In the genomic region with DNA sequence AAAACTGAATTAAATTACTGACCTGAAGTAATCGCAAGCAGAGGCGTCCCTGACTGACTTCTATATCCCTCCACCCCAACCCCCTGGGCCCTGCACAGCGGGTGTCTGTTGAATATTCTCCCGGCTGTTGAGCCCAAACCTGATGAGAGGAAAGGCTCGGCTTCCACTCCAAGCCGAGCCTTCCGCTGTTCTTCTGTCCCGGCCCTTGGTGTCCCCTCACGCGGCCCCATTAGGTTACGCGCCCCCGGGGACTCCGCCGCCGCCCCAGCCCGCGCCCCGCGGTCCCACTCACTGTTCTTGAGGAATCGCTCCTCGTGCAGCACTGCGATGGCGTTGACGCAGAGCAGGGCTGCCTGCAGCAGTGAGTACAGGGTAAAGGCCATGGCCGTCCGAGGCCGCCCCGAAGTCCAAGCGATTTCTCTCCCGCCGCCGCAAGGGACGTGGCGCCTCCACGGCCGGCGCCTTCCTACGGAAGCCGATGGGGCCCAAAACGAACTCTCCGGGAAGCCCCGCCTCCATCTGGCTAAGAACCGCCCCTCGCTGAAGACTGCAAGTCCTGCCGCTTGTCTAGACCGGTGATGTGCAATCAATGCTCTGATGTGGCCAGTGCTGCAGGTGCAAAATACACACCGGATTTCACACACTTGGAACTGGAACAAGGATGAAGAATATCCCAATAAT, we compare ENCODE assay signal across 8 cellular contexts. TPM values are rescaled to one million over a fixed set of nuclear protein-coding genes. Genes with fewer than 3 reads are reported as not detected.
DNase-seq lines count a peak whose midpoint lies in the region; ATAC-seq lines count a peak whose summit lies in the region.

A gene with protein sequence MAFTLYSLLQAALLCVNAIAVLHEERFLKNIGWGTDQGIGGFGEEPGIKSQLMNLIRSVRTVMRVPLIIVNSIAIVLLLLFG (minus strand): TSS at position 470 of the 681 bp plus-strand sequence. CDS start 87 bp downstream, at position 383.

- H3K4me3 Mint-ChIP-seq in activated CD4-positive, alpha-beta memory T cell treated with anti-CD3 and anti-CD28 coated beads, Interleukin-2, amount 10 ng/mL, durations not matched to agents 7 days and 5 days, result no peak within 1 kb of the TSS

- ATAC-seq in GM19395 (IDR thresholded peaks at IDR 0.05; ENCODE audit: unreplicated experiment) (peak; percentile 84), HG03565 (IDR thresholded peaks at IDR 0.05; ENCODE audit: unreplicated experiment) (peak; percentile 80)

- CTCF ChIA-PET in activated CD4-positive, alpha-beta memory T cell treated with anti-CD3 and anti-CD28 coated beads, Interleukin-2, amount 10 ng/mL, durations not matched to agents 7 days and 5 days (lab: Charles Lee), result no interaction called here

- peaks cover 2% of the 10 kb centered on the region for H3K4me1 Mint-ChIP-seq in activated CD4-positive, alpha-beta memory T cell treated with anti-CD3 and anti-CD28 coated beads, Interleukin-2, amount 10 ng/mL, durations not matched to agents 7 days and 5 days

- H3K36me3 Mint-ChIP-seq in activated CD4-positive, alpha-beta memory T cell treated with anti-CD3 and anti-CD28 coated beads, Interleukin-2, amount 10 ng/mL, durations not matched to agents 7 days and 5 days (ENCODE audit: low read depth), result no peaks in the 10 kb centered on the region

- peak within 1 kb of the TSS; percentile 58 for H3K27ac Mint-ChIP-seq in activated CD4-positive, alpha-beta memory T cell treated with anti-CD3 and anti-CD28 coated beads, Interleukin-2, amount 10 ng/mL, durations not matched to agents 7 days and 5 days

- no peaks in the 10 kb centered on the region for H3K9me3 Mint-ChIP-seq in activated CD4-positive, alpha-beta memory T cell treated with anti-CD3 and anti-CD28 coated beads, Interleukin-2, amount 10 ng/mL, durations not matched to agents 7 days and 5 days

- POLR2A ChIA-PET in activated CD4-positive, alpha-beta memory T cell treated with anti-CD3 and anti-CD28 coated beads, Interleukin-2, amount 10 ng/mL, durations not matched to agents 7 days and 5 days (lab: Charles Lee), result no interaction called here

- peaks cover 6% of the 10 kb centered on the region for H3K27me3 Mint-ChIP-seq in activated CD4-positive, alpha-beta memory T cell treated with anti-CD3 and anti-CD28 coated beads, Interleukin-2, amount 10 ng/mL, durations not matched to agents 7 days and 5 days

- peak; percentile 93 for DNase-seq in CD1c-positive myeloid dendritic cell (ENCODE audit: extremely low spot score)
- DNase-seq in NCI-H774 (lab: John Stamatoyannopoulos, UW), result peak; percentile 87
- peak; percentile 89 for DNase-seq in activated CD4-positive, alpha-beta memory T cell treated with anti-CD3 and anti-CD28 coated beads, Interleukin-2, amount 10 ng/mL, durations not matched to agents 7 days and 5 days
- peak; percentile 81 for DNase-seq in effector CD4-positive, alpha-beta T cell
- peak; percentile 93 for DNase-seq in medulla oblongata (ENCODE audit: extremely low spot score)
- peak; percentile 79 to 86 (median 79) for DNase-seq in stimulated activated CD4-positive, alpha-beta T cell treated with anti-CD3 and anti-CD28 coated beads, TNF-alpha, amount 100 ng/mL, for 48 hours (ENCODE audit: low read depth in 3 of 3)

RNA-seq across cellular contexts. Expression of the gene that starts here (rescaled TPM):
- total RNA-seq in activated CD4-positive, alpha-beta memory T cell treated with anti-CD3 and anti-CD28 coated beads, Interleukin-2, amount 10 ng/mL, durations not matched to agents 7 days and 5 days, result 10 to 100 TPM; 10.0 to 10.1 TPM

Comparison
In these comparisons a context has a peak if more than half of its experiments do, and no peak if none do; other contexts are left out.
1. Peak in every context shown above with its lines: DNase-seq and ATAC-seq.